In the genomic region with DNA sequence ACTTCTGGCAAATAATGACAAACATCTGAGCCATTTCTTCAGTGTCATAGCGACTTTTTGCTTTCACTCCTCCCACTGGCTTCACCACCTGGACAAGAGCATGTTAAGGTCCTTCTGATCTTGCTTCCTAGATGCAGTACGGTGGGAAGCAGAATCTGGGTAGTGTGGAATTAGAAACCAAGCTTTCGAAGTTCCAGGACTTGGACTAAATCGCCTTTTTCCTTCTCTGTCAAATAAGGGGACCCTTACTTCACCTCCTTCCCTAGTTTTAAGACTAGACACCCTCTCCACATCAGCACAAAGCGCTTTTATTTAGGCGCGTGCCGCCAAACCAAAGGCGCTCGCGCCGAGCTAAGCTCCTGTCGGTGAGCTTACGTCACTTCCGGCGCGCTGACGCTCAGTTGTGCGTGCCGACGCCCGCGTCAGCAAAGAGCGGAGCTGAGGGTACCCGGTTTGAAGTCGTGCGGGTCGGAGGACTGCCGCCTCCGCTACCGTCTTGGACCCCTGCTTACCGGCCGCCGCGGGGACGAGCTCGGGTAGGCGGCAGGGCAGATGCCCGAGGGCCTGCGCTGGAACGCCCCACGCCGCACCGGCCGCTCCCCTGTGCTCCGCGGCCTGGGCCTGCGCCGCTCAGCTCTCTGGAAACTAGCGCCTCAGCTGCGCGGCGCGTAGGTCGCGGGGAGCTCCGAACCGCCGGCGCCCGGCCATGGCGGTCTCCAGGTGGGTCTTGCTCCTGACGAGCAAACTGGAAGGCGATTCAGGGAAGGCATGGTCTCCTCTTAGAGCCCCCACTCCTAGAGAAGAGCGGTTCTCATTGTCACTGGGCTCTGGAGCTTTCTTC, we compare ENCODE assay signal across 1 cellular context.
TF ChIP-seq lines count a peak whose summit lies in the region.

A gene (plus strand): TSS at position 400 of the 841 bp plus-strand sequence. CDS start 307 bp downstream, at position 707.

TF ChIP-seq in HepG2, 621 proteins besides CTCF, POLR2A, EP300 and RAD21 (continued from another document and continues in another):
- TF ChIP-seq, protein P1, sequence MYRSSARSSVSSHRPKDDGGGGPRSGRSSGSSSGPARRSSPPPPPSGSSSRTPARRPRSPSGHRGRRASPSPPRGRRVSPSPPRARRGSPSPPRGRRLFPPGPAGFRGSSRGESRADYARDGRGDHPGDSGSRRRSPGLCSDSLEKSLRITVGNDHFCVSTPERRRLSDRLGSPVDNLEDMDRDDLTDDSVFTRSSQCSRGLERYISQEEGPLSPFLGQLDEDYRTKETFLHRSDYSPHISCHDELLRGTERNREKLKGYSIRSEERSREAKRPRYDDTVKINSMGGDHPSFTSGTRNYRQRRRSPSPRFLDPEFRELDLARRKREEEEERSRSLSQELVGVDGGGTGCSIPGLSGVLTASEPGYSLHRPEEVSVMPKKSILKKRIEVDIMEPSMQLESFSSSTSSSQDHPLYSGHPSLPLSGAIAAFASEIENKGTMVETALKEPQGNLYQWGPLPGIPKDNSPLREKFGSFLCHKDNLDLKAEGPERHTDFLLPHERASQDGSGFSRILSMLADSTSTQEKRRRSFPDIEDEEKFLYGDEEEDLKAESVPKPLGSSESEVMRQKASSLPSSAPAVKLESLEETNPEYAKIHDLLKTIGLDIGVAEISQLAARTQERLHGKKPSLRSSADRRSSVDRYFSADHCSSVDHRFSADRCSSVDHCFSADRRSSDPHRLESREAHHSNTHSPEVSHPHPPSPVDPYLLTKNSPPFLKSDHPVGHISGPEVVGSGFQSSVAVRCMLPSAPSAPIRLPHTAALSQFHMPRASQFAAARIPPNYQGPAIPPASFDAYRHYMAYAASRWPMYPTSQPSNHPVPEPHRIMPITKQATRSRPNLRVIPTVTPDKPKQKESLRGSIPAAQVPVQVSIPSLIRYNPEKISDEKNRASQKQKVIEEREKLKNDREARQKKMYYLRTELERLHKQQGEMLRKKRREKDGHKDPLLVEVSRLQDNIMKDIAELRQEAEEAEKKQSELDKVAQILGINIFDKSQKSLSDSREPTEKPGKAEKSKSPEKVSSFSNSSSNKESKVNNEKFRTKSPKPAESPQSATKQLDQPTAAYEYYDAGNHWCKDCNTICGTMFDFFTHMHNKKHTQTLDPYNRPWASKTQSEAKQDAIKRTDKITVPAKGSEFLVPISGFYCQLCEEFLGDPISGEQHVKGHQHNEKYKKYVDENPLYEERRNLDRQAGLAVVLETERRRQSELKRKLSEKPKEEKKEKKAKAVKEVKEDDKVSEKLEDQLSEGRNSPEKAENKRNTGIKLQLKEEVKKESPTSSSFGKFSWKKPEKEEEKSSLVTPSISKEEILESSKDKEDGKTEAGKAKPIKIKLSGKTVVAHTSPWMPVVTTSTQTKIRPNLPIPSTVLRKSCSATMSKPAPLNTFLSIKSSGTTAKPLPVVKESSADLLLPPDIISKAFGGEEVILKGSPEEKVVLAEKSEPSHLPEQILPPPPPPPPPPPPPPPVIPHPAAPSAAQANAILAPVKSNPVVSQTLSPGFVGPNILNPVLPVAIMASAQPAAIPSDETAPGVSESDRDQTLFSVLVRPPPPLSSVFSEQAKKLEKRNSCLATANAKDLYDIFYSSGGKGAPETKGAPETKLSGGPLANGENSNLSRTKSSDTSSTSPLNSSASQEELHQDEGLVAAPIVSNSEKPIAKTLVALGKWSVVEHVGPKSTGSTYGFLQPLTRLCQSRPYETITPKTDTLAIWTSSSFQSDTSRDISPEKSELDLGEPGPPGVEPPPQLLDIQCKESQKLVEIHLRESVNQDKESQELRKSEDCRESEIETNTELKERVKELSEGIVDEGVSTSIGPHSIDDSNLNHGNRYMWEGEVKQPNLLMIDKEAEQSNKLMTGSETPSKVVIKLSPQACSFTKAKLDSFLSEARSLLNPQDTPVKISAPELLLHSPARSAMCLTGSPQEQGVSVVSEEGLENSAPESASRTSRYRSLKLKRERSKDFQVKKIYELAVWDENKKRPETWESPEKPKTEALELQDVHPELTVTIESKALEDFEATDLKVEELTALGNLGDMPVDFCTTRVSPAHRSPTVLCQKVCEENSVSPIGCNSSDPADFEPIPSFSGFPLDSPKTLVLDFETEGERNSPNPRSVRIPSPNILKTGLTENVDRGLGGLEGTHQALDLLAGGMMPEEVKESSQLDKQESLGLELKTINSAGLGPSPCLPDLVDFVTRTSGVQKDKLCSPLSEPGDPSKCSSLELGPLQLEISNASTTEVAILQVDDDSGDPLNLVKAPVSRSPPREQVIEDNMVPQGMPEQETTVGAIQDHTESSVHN (CRISPR knock-in tag; IDR thresholded peaks at IDR 0.05): peak; percentile 46; the same call in 1 of the 2 replicates
- TF ChIP-seq, protein P2, sequence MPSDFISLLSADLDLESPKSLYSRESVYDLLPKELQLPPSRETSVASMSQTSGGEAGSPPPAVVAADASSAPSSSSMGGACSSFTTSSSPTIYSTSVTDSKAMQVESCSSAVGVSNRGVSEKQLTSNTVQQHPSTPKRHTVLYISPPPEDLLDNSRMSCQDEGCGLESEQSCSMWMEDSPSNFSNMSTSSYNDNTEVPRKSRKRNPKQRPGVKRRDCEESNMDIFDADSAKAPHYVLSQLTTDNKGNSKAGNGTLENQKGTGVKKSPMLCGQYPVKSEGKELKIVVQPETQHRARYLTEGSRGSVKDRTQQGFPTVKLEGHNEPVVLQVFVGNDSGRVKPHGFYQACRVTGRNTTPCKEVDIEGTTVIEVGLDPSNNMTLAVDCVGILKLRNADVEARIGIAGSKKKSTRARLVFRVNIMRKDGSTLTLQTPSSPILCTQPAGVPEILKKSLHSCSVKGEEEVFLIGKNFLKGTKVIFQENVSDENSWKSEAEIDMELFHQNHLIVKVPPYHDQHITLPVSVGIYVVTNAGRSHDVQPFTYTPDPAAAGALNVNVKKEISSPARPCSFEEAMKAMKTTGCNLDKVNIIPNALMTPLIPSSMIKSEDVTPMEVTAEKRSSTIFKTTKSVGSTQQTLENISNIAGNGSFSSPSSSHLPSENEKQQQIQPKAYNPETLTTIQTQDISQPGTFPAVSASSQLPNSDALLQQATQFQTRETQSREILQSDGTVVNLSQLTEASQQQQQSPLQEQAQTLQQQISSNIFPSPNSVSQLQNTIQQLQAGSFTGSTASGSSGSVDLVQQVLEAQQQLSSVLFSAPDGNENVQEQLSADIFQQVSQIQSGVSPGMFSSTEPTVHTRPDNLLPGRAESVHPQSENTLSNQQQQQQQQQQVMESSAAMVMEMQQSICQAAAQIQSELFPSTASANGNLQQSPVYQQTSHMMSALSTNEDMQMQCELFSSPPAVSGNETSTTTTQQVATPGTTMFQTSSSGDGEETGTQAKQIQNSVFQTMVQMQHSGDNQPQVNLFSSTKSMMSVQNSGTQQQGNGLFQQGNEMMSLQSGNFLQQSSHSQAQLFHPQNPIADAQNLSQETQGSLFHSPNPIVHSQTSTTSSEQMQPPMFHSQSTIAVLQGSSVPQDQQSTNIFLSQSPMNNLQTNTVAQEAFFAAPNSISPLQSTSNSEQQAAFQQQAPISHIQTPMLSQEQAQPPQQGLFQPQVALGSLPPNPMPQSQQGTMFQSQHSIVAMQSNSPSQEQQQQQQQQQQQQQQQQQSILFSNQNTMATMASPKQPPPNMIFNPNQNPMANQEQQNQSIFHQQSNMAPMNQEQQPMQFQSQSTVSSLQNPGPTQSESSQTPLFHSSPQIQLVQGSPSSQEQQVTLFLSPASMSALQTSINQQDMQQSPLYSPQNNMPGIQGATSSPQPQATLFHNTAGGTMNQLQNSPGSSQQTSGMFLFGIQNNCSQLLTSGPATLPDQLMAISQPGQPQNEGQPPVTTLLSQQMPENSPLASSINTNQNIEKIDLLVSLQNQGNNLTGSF (CRISPR knock-in tag; IDR thresholded peaks at IDR 0.05): 0 out of 2 replicates have a peak, but pooled peaks have one; percentile 39
- TF ChIP-seq ZNF496 (CRISPR knock-in tag; IDR thresholded peaks at IDR 0.05; ENCODE audit: insufficient replicate concordance) (no peak), ZNF615 (CRISPR knock-in tag; IDR thresholded peaks at IDR 0.05; ENCODE audit: borderline replicate concordance) (peak; percentile 75; the same call in 1 of the 2 replicates), FOXC1 (CRISPR knock-in tag; IDR thresholded peaks at IDR 0.05; ENCODE audit: borderline replicate concordance) (peak; percentile 44; the same call in 1 of the 2 replicates), ZNF766 (CRISPR knock-in tag; IDR thresholded peaks at IDR 0.05; ENCODE audit: borderline replicate concordance) (peak; percentile 51; the same call in 1 of the 2 replicates), ZNF780A (CRISPR knock-in tag; IDR thresholded peaks at IDR 0.05) (0 out of 2 replicates have a peak, but pooled peaks have one; percentile 40)
- TF ChIP-seq, protein P3, sequence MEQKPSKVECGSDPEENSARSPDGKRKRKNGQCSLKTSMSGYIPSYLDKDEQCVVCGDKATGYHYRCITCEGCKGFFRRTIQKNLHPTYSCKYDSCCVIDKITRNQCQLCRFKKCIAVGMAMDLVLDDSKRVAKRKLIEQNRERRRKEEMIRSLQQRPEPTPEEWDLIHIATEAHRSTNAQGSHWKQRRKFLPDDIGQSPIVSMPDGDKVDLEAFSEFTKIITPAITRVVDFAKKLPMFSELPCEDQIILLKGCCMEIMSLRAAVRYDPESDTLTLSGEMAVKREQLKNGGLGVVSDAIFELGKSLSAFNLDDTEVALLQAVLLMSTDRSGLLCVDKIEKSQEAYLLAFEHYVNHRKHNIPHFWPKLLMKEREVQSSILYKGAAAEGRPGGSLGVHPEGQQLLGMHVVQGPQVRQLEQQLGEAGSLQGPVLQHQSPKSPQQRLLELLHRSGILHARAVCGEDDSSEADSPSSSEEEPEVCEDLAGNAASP (CRISPR knock-in tag; IDR thresholded peaks at IDR 0.05; ENCODE audit: borderline replicate concordance): peak; percentile 64; the same call in 1 of the 2 replicates
- TF ChIP-seq, protein P4, sequence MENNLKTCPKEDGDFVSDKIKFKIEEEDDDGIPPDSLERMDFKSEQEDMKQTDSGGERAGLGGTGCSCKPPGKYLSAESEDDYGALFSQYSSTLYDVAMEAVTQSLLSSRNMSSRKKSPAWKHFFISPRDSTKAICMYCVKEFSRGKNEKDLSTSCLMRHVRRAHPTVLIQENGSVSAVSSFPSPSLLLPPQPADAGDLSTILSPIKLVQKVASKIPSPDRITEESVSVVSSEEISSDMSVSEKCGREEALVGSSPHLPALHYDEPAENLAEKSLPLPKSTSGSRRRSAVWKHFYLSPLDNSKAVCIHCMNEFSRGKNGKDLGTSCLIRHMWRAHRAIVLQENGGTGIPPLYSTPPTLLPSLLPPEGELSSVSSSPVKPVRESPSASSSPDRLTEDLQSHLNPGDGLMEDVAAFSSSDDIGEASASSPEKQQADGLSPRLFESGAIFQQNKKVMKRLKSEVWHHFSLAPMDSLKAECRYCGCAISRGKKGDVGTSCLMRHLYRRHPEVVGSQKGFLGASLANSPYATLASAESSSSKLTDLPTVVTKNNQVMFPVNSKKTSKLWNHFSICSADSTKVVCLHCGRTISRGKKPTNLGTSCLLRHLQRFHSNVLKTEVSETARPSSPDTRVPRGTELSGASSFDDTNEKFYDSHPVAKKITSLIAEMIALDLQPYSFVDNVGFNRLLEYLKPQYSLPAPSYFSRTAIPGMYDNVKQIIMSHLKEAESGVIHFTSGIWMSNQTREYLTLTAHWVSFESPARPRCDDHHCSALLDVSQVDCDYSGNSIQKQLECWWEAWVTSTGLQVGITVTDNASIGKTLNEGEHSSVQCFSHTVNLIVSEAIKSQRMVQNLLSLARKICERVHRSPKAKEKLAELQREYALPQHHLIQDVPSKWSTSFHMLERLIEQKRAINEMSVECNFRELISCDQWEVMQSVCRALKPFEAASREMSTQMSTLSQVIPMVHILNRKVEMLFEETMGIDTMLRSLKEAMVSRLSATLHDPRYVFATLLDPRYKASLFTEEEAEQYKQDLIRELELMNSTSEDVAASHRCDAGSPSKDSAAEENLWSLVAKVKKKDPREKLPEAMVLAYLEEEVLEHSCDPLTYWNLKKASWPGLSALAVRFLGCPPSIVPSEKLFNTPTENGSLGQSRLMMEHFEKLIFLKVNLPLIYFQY (CRISPR knock-in tag; IDR thresholded peaks at IDR 0.05; ENCODE audit: borderline replicate concordance): peak; percentile 81
- TF ChIP-seq, protein P5, sequence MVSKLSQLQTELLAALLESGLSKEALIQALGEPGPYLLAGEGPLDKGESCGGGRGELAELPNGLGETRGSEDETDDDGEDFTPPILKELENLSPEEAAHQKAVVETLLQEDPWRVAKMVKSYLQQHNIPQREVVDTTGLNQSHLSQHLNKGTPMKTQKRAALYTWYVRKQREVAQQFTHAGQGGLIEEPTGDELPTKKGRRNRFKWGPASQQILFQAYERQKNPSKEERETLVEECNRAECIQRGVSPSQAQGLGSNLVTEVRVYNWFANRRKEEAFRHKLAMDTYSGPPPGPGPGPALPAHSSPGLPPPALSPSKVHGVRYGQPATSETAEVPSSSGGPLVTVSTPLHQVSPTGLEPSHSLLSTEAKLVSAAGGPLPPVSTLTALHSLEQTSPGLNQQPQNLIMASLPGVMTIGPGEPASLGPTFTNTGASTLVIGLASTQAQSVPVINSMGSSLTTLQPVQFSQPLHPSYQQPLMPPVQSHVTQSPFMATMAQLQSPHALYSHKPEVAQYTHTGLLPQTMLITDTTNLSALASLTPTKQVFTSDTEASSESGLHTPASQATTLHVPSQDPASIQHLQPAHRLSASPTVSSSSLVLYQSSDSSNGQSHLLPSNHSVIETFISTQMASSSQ (IDR thresholded peaks at IDR 0.05; ENCODE audit: low read depth): no peak
- TF ChIP-seq, protein P5 (CRISPR knock-in tag; IDR thresholded peaks at IDR 0.05; ENCODE audit: borderline replicate concordance): peak; percentile 79; the same call in 1 of the 2 replicates
